Comparison of ENCODE assay signal across 20 cellular contexts in the genomic region with DNA sequence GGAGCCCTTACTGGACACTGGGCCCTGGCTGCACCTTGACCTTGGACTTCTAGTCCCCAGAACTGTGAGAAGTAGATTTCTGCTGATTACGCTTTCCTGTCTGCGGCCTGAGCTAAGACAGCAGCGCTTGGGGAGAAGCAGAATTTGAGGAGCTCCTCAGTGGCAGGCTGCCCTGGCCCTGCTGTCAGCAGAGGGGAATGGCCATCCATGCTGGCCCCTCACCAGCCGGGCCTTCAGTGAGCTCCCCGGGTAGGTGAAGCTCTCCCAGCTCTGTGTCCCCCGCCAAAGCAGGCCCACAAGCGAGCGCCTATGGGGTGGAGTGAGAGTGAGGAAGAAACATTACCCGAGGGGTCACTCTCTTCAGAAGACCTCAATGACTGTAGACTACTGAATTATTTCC.
"Had no signal": no experiment of that assay in that cellular context is flagged by ENCODE, and none has a peak within 500 bp of the region (broad histone marks: within the 10 kb centered on the region; RNA-seq: fewer than 3 reads in every experiment).

No MANE protein-coding gene starts in this region.

- H3K27ac Mint-ChIP-seq: mesothelial cell of epicardium had no signal

- H3K36me3 ChIP-seq: esophagus muscularis mucosa, gastroesophageal sphincter, heart left ventricle, left lung, lower lobe of right lung had no signal

- H3K27me3 ChIP-seq: dorsolateral prefrontal cortex, esophagus muscularis mucosa, foreskin keratinocyte, gastroesophageal sphincter, heart left ventricle, hepatocyte, left lung had no signal

- H2AFZ ChIP-seq: hepatocyte had no signal

- H3K4me1 Mint-ChIP-seq: immature natural killer cell had no signal

- DNase-seq: dermis blood vessel endothelial cell; dorsolateral prefrontal cortex; effector CD4-positive, alpha-beta T cell; effector memory CD4-positive, alpha-beta T cell; foreskin keratinocyte; heart left ventricle; hypothalamus; immature natural killer cell; islet precursor cell; kidney; kidney glomerular epithelial cell; left lung; left ventricle myocardium superior; lower lobe of right lung; mesenchymal stem cell had no signal

- H3K27ac ChIP-seq: coronary artery, dorsolateral prefrontal cortex, esophagus muscularis mucosa, foreskin keratinocyte, gastroesophageal sphincter, heart left ventricle, hepatocyte, left lung, lower lobe of right lung had no signal

- H3K4me3 ChIP-seq: coronary artery, dorsolateral prefrontal cortex, esophagus muscularis mucosa, gastroesophageal sphincter, heart left ventricle, hepatocyte, left lung, lower lobe of right lung had no signal

- H3K79me2 ChIP-seq: hepatocyte had no signal

- H3K9me3 Mint-ChIP-seq: immature natural killer cell, mesothelial cell of epicardium had no signal

- H3K4me1 ChIP-seq: esophagus muscularis mucosa, foreskin keratinocyte, gastroesophageal sphincter, heart left ventricle, left lung, lower lobe of right lung had no signal

- H3K36me3 Mint-ChIP-seq: mesothelial cell of epicardium had no signal

- H3K4me2 ChIP-seq: hepatocyte had no signal

- H3K4me3 Mint-ChIP-seq: immature natural killer cell, mesothelial cell of epicardium had no signal

- ATAC-seq: foreskin keratinocyte, gastroesophageal sphincter, heart left ventricle, left lung, left ventricle myocardium superior, lower lobe of right lung had no signal

- H3K9me3 ChIP-seq: esophagus muscularis mucosa, gastroesophageal sphincter, heart left ventricle, left lung, lower lobe of right lung had no signal
